14 cellular contexts compared by ENCODE assay signal in the genomic region with DNA sequence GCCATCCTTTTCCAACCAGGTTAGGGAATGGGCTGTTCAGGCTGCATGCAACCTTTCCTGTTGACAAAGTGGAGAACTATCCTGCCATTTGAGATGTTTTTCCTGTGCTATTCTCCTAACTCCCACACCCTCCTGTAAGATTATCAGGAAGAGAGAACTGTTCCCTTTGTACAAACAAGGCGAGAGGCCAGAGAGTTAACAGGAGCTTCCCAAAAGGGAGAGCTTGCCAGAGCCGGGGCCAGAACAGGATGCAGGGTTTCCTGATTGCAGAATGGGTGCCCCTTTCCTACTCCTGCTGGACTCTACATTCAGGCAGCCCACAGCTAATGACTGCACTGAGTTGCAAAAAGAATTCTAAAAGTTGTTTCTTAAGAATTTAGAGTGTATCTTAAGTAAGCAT. TPM values are rescaled to one million over a fixed set of nuclear protein-coding genes. Genes with fewer than 3 reads are reported as not detected.
DNase-seq lines count a peak whose midpoint lies in the region; ATAC-seq, FAIRE-seq and TF ChIP-seq lines count a peak whose summit lies in the region.
"Had no signal": no experiment of that assay in that cellular context is flagged by ENCODE, and none has a peak within 500 bp of the region (broad histone marks: within the 10 kb centered on the region; RNA-seq: fewer than 3 reads in every experiment).

No MANE protein-coding gene starts in this region.

- H3K36me3 ChIP-seq in adipocyte (ENCODE audit: control insufficient read depth, insufficient read depth, low read length, severe bottlenecking), result peaks cover 45% of the 10 kb centered on the region
- peaks cover 0 to 5% of the 10 kb centered on the region in 2 donors for H3K36me3 ChIP-seq in psoas muscle (ENCODE audit: insufficient read depth in 1 of 2, low read depth in 1 of 2)

- H3K36me3 Mint-ChIP-seq in CD14-positive monocyte, result peaks cover 43 to 47% of the 10 kb centered on the region in 2 donors

- intact Hi-C loops in CD14-positive monocyte (cut with micrococcal nuclease), result no loop called here
- intact Hi-C loops in left cardiac atrium (cut with DNase I), result no loop called here
- intact Hi-C loops in psoas muscle (cut with DNase I), result no loop called here

- H3K27ac ChIP-seq in psoas muscle, result peak overlapping the region; percentile 23

- peak overlapping the region in 1 of 2 donors; percentile 9 for H3K4me3 Mint-ChIP-seq in CD14-positive monocyte
- H3K4me3 Mint-ChIP-seq: CD4-positive, alpha-beta memory T cell; central memory CD8-positive, alpha-beta T cell; neural crest cell had no signal

- peaks cover 73% of the 10 kb centered on the region for H3K4me1 ChIP-seq in adipocyte (ENCODE audit: control insufficient read depth, insufficient read depth, low read length)
- H3K4me1 ChIP-seq in psoas muscle, result peaks cover 29% of the 10 kb centered on the region

- ATAC-seq in left cardiac atrium (peak; percentile 85 to 91), psoas muscle (peak in 3 of 4 donors; percentile 37 to 63 (median 56))

- H3K9me3 ChIP-seq in adipocyte (ENCODE audit: control insufficient read depth, low read length) (no peaks in the 10 kb centered on the region), psoas muscle (no peaks in the 10 kb centered on the region)

- no peaks in the 10 kb centered on the region for H3K27me3 Mint-ChIP-seq in CD14-positive monocyte (ENCODE audit: low read depth in 3 of 3)
- H3K27me3 Mint-ChIP-seq: CD4-positive, alpha-beta memory T cell; central memory CD8-positive, alpha-beta T cell had no signal

- peaks cover 58% of the 10 kb centered on the region for H3K4me1 Mint-ChIP-seq in CD14-positive monocyte

- DNase-seq in CD14-positive monocyte (ENCODE audit: low spot score), result no peak
- peak; percentile 61 for DNase-seq in adipocyte (ENCODE audit: low read depth)
- peak; percentile 79 for DNase-seq in left cardiac atrium
- DNase-seq in psoas muscle, result no peak
- no peak for DNase-seq in cerebellar nuclear complex (lab: John Stamatoyannopoulos, UW)
- DNase-seq in LoVo (ENCODE audit: low spot score), result no peak
- DNase-seq in RPMI8226, result no peak
- no peak for DNase-seq in urothelium cell line (ENCODE audit: low spot score)
- DNase-seq: CD4-positive, alpha-beta memory T cell; hippocampal formation; NCI-H146; NK-92 treated with Interleukin-12 subunit alpha and Interleukin-12 subunit beta, amount 100 ng/mL, for 24 hours had no signal

- H3K4me3 ChIP-seq in adipocyte (ENCODE audit: low read length), result peak overlapping the region; percentile 72
- no peak overlapping the region for H3K4me3 ChIP-seq in psoas muscle

- H3K27ac Mint-ChIP-seq in CD14-positive monocyte, result peak overlapping the region in 6 of 7 donors; percentile 36 to 74 (median 64)

- no peak for FAIRE-seq in urothelium cell line (lab: Jason Lieb, UNC)

- H3K27me3 ChIP-seq in adipocyte (replicated peaks; ENCODE audit: control insufficient read depth, insufficient read depth, low read length) (no peaks in the 10 kb centered on the region), psoas muscle (ENCODE audit: insufficient read depth in 3 of 3, low read length in 2 of 3) (no peaks in the 10 kb centered on the region)

- WGBS in psoas muscle, 3 donors, result 32 to 59% (median 54%) methylated on average over 2 of the region's 2 CpGs

- TF ChIP-seq CTCF in CD14-positive monocyte (IDR thresholded peaks at IDR 0.05) (no peak), psoas muscle (IDR thresholded peaks at IDR 0.05) (no peak)

- no peaks in the 10 kb centered on the region for H3K9me3 Mint-ChIP-seq in CD14-positive monocyte
- H3K9me3 Mint-ChIP-seq: CD4-positive, alpha-beta memory T cell; central memory CD8-positive, alpha-beta T cell had no signal

- peak overlapping the region; percentile 82 for H3K9ac ChIP-seq in adipocyte (ENCODE audit: low read length)

RNA-seq across cellular contexts. Expression of a gene that starts 17.1 kb away (rescaled TPM):
- polyA plus RNA-seq in CD14-positive monocyte, result 10 to 100 TPM; 13.1 to 20.6 TPM
- total RNA-seq in left cardiac atrium, result 10 to 100 TPM; 23.4 to 38.7 TPM
- total RNA-seq in psoas muscle, result 10 to 100 TPM; 15.0 to 22.6 (median 15.6) TPM
- 10 to 100 TPM in 1 of 3 donors, 1 to 10 TPM in 2; 6.7 to 10.2 (median 7.5) TPM for polyA plus RNA-seq in psoas muscle

RNA-seq across cellular contexts. Expression of a gene that starts 19.5 kb away (rescaled TPM):
- polyA plus RNA-seq in CD14-positive monocyte (1 to 10 TPM; 3.8 to 4.7 TPM), psoas muscle (10 to 100 TPM; 22.0 to 34.4 (median 33.0) TPM)
- total RNA-seq in left cardiac atrium (10 to 100 TPM; 20.3 to 21.1 TPM), psoas muscle (10 to 100 TPM; 18.3 to 26.2 (median 22.7) TPM)

Comparison
In these comparisons a context has a peak if more than half of its experiments do, and no peak if none do; other contexts are left out.
1. DNase-seq: peak in adipocyte (single experiment) and left cardiac atrium (single experiment); none in CD14-positive monocyte (single experiment), psoas muscle (0 of 2), cerebellar nuclear complex (0 of 2), LoVo (single experiment), RPMI8226 (single experiment) and urothelium cell line (single experiment).